In genomic region chr22:35914357-35914664, GRCh38 we compare ENCODE assay signal across 8 cellular contexts.
DNase-seq lines count a peak whose midpoint lies in the region; ATAC-seq and TF ChIP-seq lines count a peak whose summit lies in the region.

No MANE protein-coding gene starts in this region.

- H3K27ac ChIP-seq in HEK293 (ENCODE audit: extremely low read depth, low read depth, low read length) (peak overlapping the region; percentile 12), hepatocyte (peak overlapping the region; percentile 66), skin epidermis (peak overlapping the region in 18 of 21 experiments; percentile 25 to 83 (median 66))

- POLR2A ChIA-PET in HEK293 (lab: Yijun Ruan, JAX), result interaction anchor here (0.8 to 2.4 kb wide), 3 partner anchors 10 to 79 kb away, joined by 3 to 9 read pairs (median 8); no protein-coding TSS in a partner anchor

- H3K9me3 Mint-ChIP-seq in activated naive CD8-positive, alpha-beta T cell treated with anti-CD3 and anti-CD28 coated beads for 36 hours, result no peaks in the 10 kb centered on the region
- H3K9me3 Mint-ChIP-seq in natural killer cell, result no peaks in the 10 kb centered on the region

- peak overlapping the region; percentile 80 for H3K4me2 ChIP-seq in hepatocyte

- H3K27me3 ChIP-seq in hepatocyte, result no peaks in the 10 kb centered on the region

- no peaks in the 10 kb centered on the region for H4K20me1 ChIP-seq in hepatocyte (ENCODE audit: insufficient read depth, poor library complexity, severe bottlenecking)

- H3K4me1 ChIP-seq in HEK293 (ENCODE audit: control insufficient read depth, insufficient read depth, low read length), result peaks cover 26% of the 10 kb centered on the region
- peaks cover 34% of the 10 kb centered on the region for H3K4me1 ChIP-seq in hepatocyte (ENCODE audit: insufficient read depth)

- H2AFZ ChIP-seq in hepatocyte, result no peak overlapping the region

- H3K27me3 Mint-ChIP-seq in activated naive CD8-positive, alpha-beta T cell treated with anti-CD3 and anti-CD28 coated beads for 36 hours, result peaks cover 12% of the 10 kb centered on the region
- H3K27me3 Mint-ChIP-seq in natural killer cell (ENCODE audit: low read depth in 2 of 2), result peaks cover 10 to 16% of the 10 kb centered on the region in 2 donors

- H3K36me3 Mint-ChIP-seq in activated naive CD8-positive, alpha-beta T cell treated with anti-CD3 and anti-CD28 coated beads for 36 hours, result no peaks in the 10 kb centered on the region
- H3K36me3 Mint-ChIP-seq in natural killer cell, result no peaks in the 10 kb centered on the region

- intact Hi-C loops in natural killer cell (cut with micrococcal nuclease), result no loop called here

- no peak overlapping the region for H3K27ac Mint-ChIP-seq in activated naive CD8-positive, alpha-beta T cell treated with anti-CD3 and anti-CD28 coated beads for 36 hours
- H3K27ac Mint-ChIP-seq in natural killer cell, result no peak overlapping the region

- no peaks in the 10 kb centered on the region for H3K9me3 ChIP-seq in HEK293 (ENCODE audit: control insufficient read depth, insufficient read depth, low read depth, low read length)
- H3K9me3 ChIP-seq in hepatocyte (ENCODE audit: low read depth), result no peaks in the 10 kb centered on the region

- H3K79me2 ChIP-seq in hepatocyte, result peaks cover 88% of the 10 kb centered on the region

- H3K4me3 Mint-ChIP-seq in activated naive CD8-positive, alpha-beta T cell treated with anti-CD3 and anti-CD28 coated beads for 36 hours, result peak overlapping the region; percentile 16
- H3K4me3 Mint-ChIP-seq in natural killer cell, result no peak overlapping the region

- no peaks in the 10 kb centered on the region for H3K9me2 ChIP-seq in hepatocyte (replicated peaks; ENCODE audit: insufficient read depth)

- CTCF ChIA-PET in HEK293 (lab: Yijun Ruan, JAX), result interaction anchor here (0.7 to 2.8 kb wide), 5 partner anchors 13 to 283 kb away, joined by 3 to 8 read pairs (median 6); no protein-coding TSS in a partner anchor

- TF ChIP-seq CTCF in HEK293 (tag by site-specific recombination; IDR thresholded peaks at IDR 0.05), result no peak
- no peak for TF ChIP-seq CTCF in hepatocyte (IDR thresholded peaks at IDR 0.05; ENCODE audit: poor library complexity)
- TF ChIP-seq CTCF in natural killer cell (IDR thresholded peaks at IDR 0.05), result no peak

- DNase-seq in activated naive CD8-positive, alpha-beta T cell treated with anti-CD3 and anti-CD28 coated beads for 36 hours, result no peak
- DNase-seq in hepatocyte (ENCODE audit: low spot score), result no peak
- no peak for DNase-seq in stimulated activated CD4-positive, alpha-beta T cell treated with anti-CD3 and anti-CD28 coated beads, Interleukin-2, amount 100 ng/mL, for 24 hours
- no peak for DNase-seq in kidney tubule cell (ENCODE audit: low spot score)
- DNase-seq in COLO829 (ENCODE audit: low spot score), result no peak
- no peak for DNase-seq in natural killer cell

- no peak for ATAC-seq in natural killer cell

- H3K4me3 ChIP-seq in HEK293 (ENCODE audit: low read depth, low read length), result no peak overlapping the region
- no peak overlapping the region for H3K4me3 ChIP-seq in hepatocyte
- peak overlapping the region in 4 of 7 experiments; percentile 6 to 39 (median 20) for H3K4me3 ChIP-seq in skin epidermis

- H3K4me1 Mint-ChIP-seq in activated naive CD8-positive, alpha-beta T cell treated with anti-CD3 and anti-CD28 coated beads for 36 hours, result peaks cover 12% of the 10 kb centered on the region
- peaks cover 0 to 7% of the 10 kb centered on the region in 2 donors for H3K4me1 Mint-ChIP-seq in natural killer cell

- H3K36me3 ChIP-seq in HEK293 (ENCODE audit: control insufficient read depth in 2 of 2, insufficient read depth in 1 of 2, low read length in 2 of 2) (no peaks in the 10 kb centered on the region), hepatocyte (replicated peaks; ENCODE audit: insufficient read depth, low read depth) (no peaks in the 10 kb centered on the region)

- WGBS in hepatocyte (ENCODE audit: low lambda C conversion rate, missing lambda C conversion rate), result 20% methylated on average over 2 of the region's 2 CpGs

TF ChIP-seq in HEK293, 187 proteins besides CTCF, POLR2A, EP300 and RAD21:
- TF ChIP-seq, protein P1, sequence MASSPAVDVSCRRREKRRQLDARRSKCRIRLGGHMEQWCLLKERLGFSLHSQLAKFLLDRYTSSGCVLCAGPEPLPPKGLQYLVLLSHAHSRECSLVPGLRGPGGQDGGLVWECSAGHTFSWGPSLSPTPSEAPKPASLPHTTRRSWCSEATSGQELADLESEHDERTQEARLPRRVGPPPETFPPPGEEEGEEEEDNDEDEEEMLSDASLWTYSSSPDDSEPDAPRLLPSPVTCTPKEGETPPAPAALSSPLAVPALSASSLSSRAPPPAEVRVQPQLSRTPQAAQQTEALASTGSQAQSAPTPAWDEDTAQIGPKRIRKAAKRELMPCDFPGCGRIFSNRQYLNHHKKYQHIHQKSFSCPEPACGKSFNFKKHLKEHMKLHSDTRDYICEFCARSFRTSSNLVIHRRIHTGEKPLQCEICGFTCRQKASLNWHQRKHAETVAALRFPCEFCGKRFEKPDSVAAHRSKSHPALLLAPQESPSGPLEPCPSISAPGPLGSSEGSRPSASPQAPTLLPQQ (tag by site-specific recombination; IDR thresholded peaks at IDR 0.05), result peak; percentile 77
- TF ChIP-seq REST (tag by site-specific recombination; IDR thresholded peaks at IDR 0.05), result no peak
- TF ChIP-seq ZFP69B (tag by site-specific recombination; IDR thresholded peaks at IDR 0.05), result peak; percentile 60; the same call in 1 of the 2 replicates
- 0 out of 2 replicates have a peak, but pooled peaks have one; percentile 67 for TF ChIP-seq ZBTB48 (tag by site-specific recombination; IDR thresholded peaks at IDR 0.05)
- TF ChIP-seq ZNF704 (tag by site-specific recombination; IDR thresholded peaks at IDR 0.05), result no peak

Comparison
In these comparisons a context has a peak if more than half of its experiments do, and no peak if none do; other contexts are left out.
1. H3K27ac ChIP-seq: peak in every context shown above with its lines; median percentile 66 in hepatocyte; 66 in skin epidermis; 12 in HEK293.
2. H3K4me3 ChIP-seq: peak in skin epidermis (4 of 7); none in HEK293 (single experiment) and hepatocyte (single experiment).